In the genomic region with DNA sequence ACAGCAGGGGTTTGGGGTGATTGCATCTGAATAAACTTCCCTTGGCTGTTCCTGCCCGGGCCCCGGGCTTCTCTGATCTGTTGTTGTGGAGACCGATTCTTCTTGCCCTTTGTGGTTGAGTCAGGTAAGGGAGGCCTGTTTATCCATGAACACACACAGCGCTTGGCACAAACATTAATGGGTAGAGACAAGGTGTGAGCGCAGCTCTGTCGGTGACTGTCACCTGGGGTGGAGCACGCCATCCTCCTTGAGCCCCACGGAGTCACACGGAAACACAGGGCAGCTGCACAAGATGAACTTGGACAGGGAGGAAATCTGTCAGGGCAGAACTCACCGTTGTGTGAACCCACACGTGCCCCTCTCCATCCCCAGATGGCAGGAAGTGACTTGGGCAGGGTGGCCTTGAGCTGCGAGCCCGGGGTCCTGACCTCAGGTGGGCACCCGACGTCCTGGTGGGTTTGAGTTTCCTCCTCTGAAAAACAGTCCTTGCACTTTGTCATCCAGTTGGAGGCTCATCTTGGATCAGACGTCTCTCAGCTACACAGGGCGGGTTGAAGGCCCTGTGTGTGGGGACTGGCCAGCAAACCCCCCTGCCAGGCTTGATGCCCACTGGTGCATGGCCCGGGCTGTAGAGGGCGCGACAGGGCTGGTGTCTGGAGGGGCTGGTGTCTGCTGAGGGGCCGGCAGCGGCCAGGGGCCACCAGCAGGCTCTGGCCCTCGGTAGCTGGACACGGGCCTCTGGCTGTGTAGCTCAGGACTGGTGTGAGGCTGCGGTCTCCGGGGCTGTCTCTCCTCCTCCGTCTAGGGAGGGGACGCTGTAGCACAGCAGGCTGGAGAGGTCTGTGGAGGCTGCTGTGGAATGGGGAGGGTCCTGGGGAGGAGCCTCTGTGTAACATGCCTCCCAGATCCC, we compare ENCODE assay signal across 21 cellular contexts. TPM values are rescaled to one million over a fixed set of nuclear protein-coding genes. Genes with fewer than 3 reads are reported as not detected.
DNase-seq lines count a peak whose midpoint lies in the region; ATAC-seq and TF ChIP-seq lines count a peak whose summit lies in the region.
"Had no signal": no experiment of that assay in that cellular context is flagged by ENCODE, and none has a peak within 500 bp of the region (broad histone marks: within the 10 kb centered on the region; RNA-seq: fewer than 3 reads in every experiment).

No MANE protein-coding gene starts in this region.

- no peak overlapping the region for H3K27ac Mint-ChIP-seq in stimulated activated naive CD8-positive, alpha-beta T cell treated with anti-CD3 and anti-CD28 coated beads, Interleukin-15, amount 100 ng/mL, for 72 hours

- WGBS in esophagus muscularis mucosa, result 78% methylated on average over 16 of the region's 28 CpGs

- H3K4me2 ChIP-seq in osteoblast (ENCODE audit: insufficient read depth, low read length), result no peak overlapping the region

- H3K4me1 Mint-ChIP-seq in stimulated activated naive CD8-positive, alpha-beta T cell treated with anti-CD3 and anti-CD28 coated beads, Interleukin-15, amount 100 ng/mL, for 72 hours, result no peaks in the 10 kb centered on the region

- H3K4me1 ChIP-seq in osteoblast (ENCODE audit: insufficient read depth, low read length), result no peaks in the 10 kb centered on the region
- no peaks in the 10 kb centered on the region for H3K4me1 ChIP-seq in esophagus muscularis mucosa
- H3K4me1 ChIP-seq: HAP-1 had no signal

- H3K79me2 ChIP-seq in osteoblast (ENCODE audit: insufficient read depth, low read length), result no peaks in the 10 kb centered on the region

- no peaks in the 10 kb centered on the region for H3K36me3 ChIP-seq in osteoblast (ENCODE audit: insufficient read depth, low read length)
- no peaks in the 10 kb centered on the region for H3K36me3 ChIP-seq in esophagus muscularis mucosa
- H3K36me3 ChIP-seq: HAP-1 had no signal

- intact Hi-C loops in esophagus muscularis mucosa (cut with DNase I), result no loop called here

- DNase-seq in stimulated activated naive CD8-positive, alpha-beta T cell treated with anti-CD3 and anti-CD28 coated beads, Interleukin-15, amount 100 ng/mL, for 72 hours, result no peak
- no peak for DNase-seq in stimulated activated naive CD8-positive, alpha-beta T cell treated with anti-CD3 and anti-CD28 coated beads, Interleukin-15, Interleukin-2, amounts not matched to agents 100 U/mL and 50 U/mL, for 24 hours
- DNase-seq in osteoblast (ENCODE audit: insufficient read length, low spot score, missing footprints) (peak; percentile 69), D341Med (ENCODE audit: low spot score) (no peak), ACHN (no peak), esophagus muscularis mucosa (ENCODE audit: extremely low spot score) (no peak)
- DNase-seq: AML-193, COR-L47, DMS153, EL, KG1, NCI-H1048, NCI-H1436 treated with DMSO at 0.1 percent for 48 hours, NCI-H2029 treated with DMSO at 0.1 percent for 48 hours, NCI-H2171 treated with DMSO at 0.1 percent for 48 hours, NCI-H446 treated with DMSO at 0.1 percent for 48 hours, OCI-M1 had no signal

- peak; percentile 42 for ATAC-seq in stimulated activated naive CD8-positive, alpha-beta T cell treated with anti-CD3 and anti-CD28 coated beads, Interleukin-15, amount 100 ng/mL, for 72 hours
- ATAC-seq in stimulated activated naive CD8-positive, alpha-beta T cell treated with anti-CD3 and anti-CD28 coated beads, Interleukin-15, Interleukin-2, amounts not matched to agents 100 U/mL and 50 U/mL, for 24 hours, result no peak
- ATAC-seq in esophagus mucosa (peak; percentile 8), GM19324 (IDR thresholded peaks at IDR 0.05; ENCODE audit: low FRiP score, unreplicated experiment) (no peak)

- no peak for TF ChIP-seq CTCF in osteoblast (IDR thresholded peaks at IDR 0.05; ENCODE audit: extremely low read depth, low read depth, low read length)
- no peak for TF ChIP-seq CTCF in esophagus muscularis mucosa (IDR thresholded peaks at IDR 0.05)

- H3K4me3 Mint-ChIP-seq in stimulated activated naive CD8-positive, alpha-beta T cell treated with anti-CD3 and anti-CD28 coated beads, Interleukin-15, amount 100 ng/mL, for 72 hours, result no peak overlapping the region

- no peak overlapping the region for H3K27ac ChIP-seq in osteoblast (ENCODE audit: low read depth, low read length)
- H3K27ac ChIP-seq in esophagus muscularis mucosa (replicated peaks in 1 of 4), result no peak overlapping the region

- no peaks in the 10 kb centered on the region for H4K20me1 ChIP-seq in osteoblast (ENCODE audit: insufficient read depth, low read length)

- H3K4me3 ChIP-seq in osteoblast (ENCODE audit: insufficient read depth, low read length) (no peak overlapping the region), esophagus muscularis mucosa (no peak overlapping the region)
- H3K4me3 ChIP-seq: HAP-1 had no signal

- in situ Hi-C loops in ACHN (cut with HindIII; ENCODE audit: low pct_ligation_motif_present, low pct_unique_long_range_greater_than_20kb, low sequenced_read_pairs), result no loop called here

- H3K27me3 ChIP-seq in osteoblast (ENCODE audit: insufficient read depth, low read length) (no peaks in the 10 kb centered on the region), esophagus muscularis mucosa (peaks cover 0 to 54% (median 0%) of the 10 kb centered on the region in 4 donors)

- H3K9me3 ChIP-seq in osteoblast (ENCODE audit: low read depth, low read length), result no peaks in the 10 kb centered on the region
- no peaks in the 10 kb centered on the region for H3K9me3 ChIP-seq in esophagus muscularis mucosa
- H3K9me3 ChIP-seq: HAP-1 had no signal

- H2AFZ ChIP-seq in osteoblast (ENCODE audit: low read length), result no peak overlapping the region

- no peaks in the 10 kb centered on the region for H3K9me3 Mint-ChIP-seq in stimulated activated naive CD8-positive, alpha-beta T cell treated with anti-CD3 and anti-CD28 coated beads, Interleukin-15, amount 100 ng/mL, for 72 hours

- H3K27me3 Mint-ChIP-seq in stimulated activated naive CD8-positive, alpha-beta T cell treated with anti-CD3 and anti-CD28 coated beads, Interleukin-15, amount 100 ng/mL, for 72 hours, result peaks cover 14% of the 10 kb centered on the region

- TF ChIP-seq POLR2A in esophagus muscularis mucosa (IDR thresholded peaks at IDR 0.05; ENCODE audit: low read depth), result no peak

- TF ChIP-seq EP300 in esophagus muscularis mucosa (IDR thresholded peaks at IDR 0.05), result no peak

RNA-seq across cellular contexts. Expression of a gene that starts 24.2 kb away (rescaled TPM):
- total RNA-seq in esophagus mucosa, result not detected
- total RNA-seq in osteoblast, result not detected in 2 replicates
- not detected for total RNA-seq in esophagus muscularis mucosa
- total RNA-seq: RPMI7951 had no signal

Comparison
In these comparisons a context has a peak if more than half of its experiments do, and no peak if none do; other contexts are left out.
1. ATAC-seq: peak in stimulated activated naive CD8-positive, alpha-beta T cell treated with anti-CD3 and anti-CD28 coated beads, Interleukin-15, amount 100 ng/mL, for 72 hours (single experiment) and esophagus mucosa (single experiment); none in stimulated activated naive CD8-positive, alpha-beta T cell treated with anti-CD3 and anti-CD28 coated beads, Interleukin-15, Interleukin-2, amounts not matched to agents 100 U/mL and 50 U/mL, for 24 hours (single experiment) and GM19324 (single experiment).